In genomic region chr21:41246808-41247207, GRCh38 we compare ENCODE assay signal across 13 cellular contexts.
"Had no signal": no experiment of that assay in that cellular context is flagged by ENCODE, and none has a peak within 500 bp of the region (broad histone marks: within the 10 kb centered on the region; RNA-seq: fewer than 3 reads in every experiment).

No MANE protein-coding gene starts in this region.

- H3K27ac Mint-ChIP-seq: activated CD4-positive, alpha-beta T cell treated with anti-CD3 and anti-CD28 coated beads, Interleukin-2, amount 10 ng/mL, durations not matched to agents 7 days and 5 days; activated naive CD8-positive, alpha-beta T cell treated with anti-CD3 and anti-CD28 coated beads, Interleukin-2, amount 10 ng/mL, durations not matched to agents 7 days and 5 days; immature natural killer cell; nephron progenitor cell; stimulated activated memory B cell treated with anti-CD40 and anti-IgM and Interleukin-4, amounts not matched to agents 10 μg/mL and 1 μg/mL and 100 μg/mL, for 72 hours; T-helper 2 cell treated with Interferon-gamma antibody and Interleukin-4, amounts not matched to agents 5 μg/mL and 100 μg/mL, for 36 hours had no signal

- H3K9me3 ChIP-seq: upper lobe of right lung had no signal

- H3K27me3 Mint-ChIP-seq: activated CD4-positive, alpha-beta T cell treated with anti-CD3 and anti-CD28 coated beads, Interleukin-2, amount 10 ng/mL, durations not matched to agents 7 days and 5 days; activated naive CD8-positive, alpha-beta T cell treated with anti-CD3 and anti-CD28 coated beads, Interleukin-2, amount 10 ng/mL, durations not matched to agents 7 days and 5 days; stimulated activated memory B cell treated with anti-CD40 and anti-IgM and Interleukin-4, amounts not matched to agents 10 μg/mL and 1 μg/mL and 100 μg/mL, for 72 hours had no signal

- H3K27ac ChIP-seq: cardiac muscle cell, upper lobe of right lung had no signal

- ATAC-seq: stimulated activated memory B cell treated with anti-CD40 and anti-IgM and Interleukin-4, amounts not matched to agents 10 μg/mL and 1 μg/mL and 100 μg/mL, for 72 hours had no signal

- H3K4me3 ChIP-seq: cardiac muscle cell, upper lobe of right lung had no signal

- H3K27me3 ChIP-seq: cardiac muscle cell, upper lobe of right lung had no signal

- DNase-seq: activated CD4-positive, alpha-beta T cell treated with anti-CD3 and anti-CD28 coated beads, Interleukin-2, amount 10 ng/mL, durations not matched to agents 7 days and 5 days; activated CD8-positive, alpha-beta memory T cell treated with anti-CD3 and anti-CD28 coated beads for 24 hours; activated naive CD8-positive, alpha-beta T cell treated with anti-CD3 and anti-CD28 coated beads, Interleukin-2, amount 10 ng/mL, durations not matched to agents 7 days and 5 days; foreskin fibroblast; immature natural killer cell; nephron progenitor cell; stimulated activated CD4-positive, alpha-beta T cell treated with anti-CD3 and anti-CD28 coated beads, Interleukin-12 subunit alpha, Interleukin-12 subunit beta, amount 100 ng/mL, for 4 hours; stimulated activated CD4-positive, alpha-beta T cell treated with anti-CD3 and anti-CD28 coated beads, Interleukin-2, amount 100 ng/mL, for 24 hours; SW 1271; upper lobe of right lung had no signal

- H3K4me1 Mint-ChIP-seq: activated CD4-positive, alpha-beta T cell treated with anti-CD3 and anti-CD28 coated beads, Interleukin-2, amount 10 ng/mL, durations not matched to agents 7 days and 5 days; activated naive CD8-positive, alpha-beta T cell treated with anti-CD3 and anti-CD28 coated beads, Interleukin-2, amount 10 ng/mL, durations not matched to agents 7 days and 5 days; immature natural killer cell; stimulated activated memory B cell treated with anti-CD40 and anti-IgM and Interleukin-4, amounts not matched to agents 10 μg/mL and 1 μg/mL and 100 μg/mL, for 72 hours had no signal

- H3K4me3 Mint-ChIP-seq: activated CD4-positive, alpha-beta T cell treated with anti-CD3 and anti-CD28 coated beads, Interleukin-2, amount 10 ng/mL, durations not matched to agents 7 days and 5 days; activated naive CD8-positive, alpha-beta T cell treated with anti-CD3 and anti-CD28 coated beads, Interleukin-2, amount 10 ng/mL, durations not matched to agents 7 days and 5 days; immature natural killer cell; nephron progenitor cell; stimulated activated memory B cell treated with anti-CD40 and anti-IgM and Interleukin-4, amounts not matched to agents 10 μg/mL and 1 μg/mL and 100 μg/mL, for 72 hours; T-helper 2 cell treated with Interferon-gamma antibody and Interleukin-4, amounts not matched to agents 5 μg/mL and 100 μg/mL, for 36 hours had no signal

- H3K9me3 Mint-ChIP-seq: activated CD4-positive, alpha-beta T cell treated with anti-CD3 and anti-CD28 coated beads, Interleukin-2, amount 10 ng/mL, durations not matched to agents 7 days and 5 days; activated naive CD8-positive, alpha-beta T cell treated with anti-CD3 and anti-CD28 coated beads, Interleukin-2, amount 10 ng/mL, durations not matched to agents 7 days and 5 days; immature natural killer cell; stimulated activated memory B cell treated with anti-CD40 and anti-IgM and Interleukin-4, amounts not matched to agents 10 μg/mL and 1 μg/mL and 100 μg/mL, for 72 hours; T-helper 2 cell treated with Interferon-gamma antibody and Interleukin-4, amounts not matched to agents 5 μg/mL and 100 μg/mL, for 36 hours had no signal

- H3K36me3 ChIP-seq: cardiac muscle cell had no signal

- H3K36me3 Mint-ChIP-seq: activated naive CD8-positive, alpha-beta T cell treated with anti-CD3 and anti-CD28 coated beads, Interleukin-2, amount 10 ng/mL, durations not matched to agents 7 days and 5 days; immature natural killer cell had no signal
